In genomic region chr11:75324740-75325139, GRCh38 we compare ENCODE assay signal across 1 cellular context.
TF ChIP-seq lines count a peak whose summit lies in the region.

No MANE protein-coding gene starts in this region.

TF ChIP-seq in GM23338, 12 proteins besides CTCF, POLR2A, EP300 and RAD21:
- TF ChIP-seq ZNF331 (CRISPR knock-in tag; IDR thresholded peaks at IDR 0.05; ENCODE audit: low read depth) = no peak
- TF ChIP-seq STAT1 (IDR thresholded peaks at IDR 0.05; ENCODE audit: unreplicated experiment) = no peak
- TF ChIP-seq, protein P1, sequence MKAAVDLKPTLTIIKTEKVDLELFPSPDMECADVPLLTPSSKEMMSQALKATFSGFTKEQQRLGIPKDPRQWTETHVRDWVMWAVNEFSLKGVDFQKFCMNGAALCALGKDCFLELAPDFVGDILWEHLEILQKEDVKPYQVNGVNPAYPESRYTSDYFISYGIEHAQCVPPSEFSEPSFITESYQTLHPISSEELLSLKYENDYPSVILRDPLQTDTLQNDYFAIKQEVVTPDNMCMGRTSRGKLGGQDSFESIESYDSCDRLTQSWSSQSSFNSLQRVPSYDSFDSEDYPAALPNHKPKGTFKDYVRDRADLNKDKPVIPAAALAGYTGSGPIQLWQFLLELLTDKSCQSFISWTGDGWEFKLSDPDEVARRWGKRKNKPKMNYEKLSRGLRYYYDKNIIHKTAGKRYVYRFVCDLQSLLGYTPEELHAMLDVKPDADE (IDR thresholded peaks at IDR 0.05) = no peak
- TF ChIP-seq, protein P2, sequence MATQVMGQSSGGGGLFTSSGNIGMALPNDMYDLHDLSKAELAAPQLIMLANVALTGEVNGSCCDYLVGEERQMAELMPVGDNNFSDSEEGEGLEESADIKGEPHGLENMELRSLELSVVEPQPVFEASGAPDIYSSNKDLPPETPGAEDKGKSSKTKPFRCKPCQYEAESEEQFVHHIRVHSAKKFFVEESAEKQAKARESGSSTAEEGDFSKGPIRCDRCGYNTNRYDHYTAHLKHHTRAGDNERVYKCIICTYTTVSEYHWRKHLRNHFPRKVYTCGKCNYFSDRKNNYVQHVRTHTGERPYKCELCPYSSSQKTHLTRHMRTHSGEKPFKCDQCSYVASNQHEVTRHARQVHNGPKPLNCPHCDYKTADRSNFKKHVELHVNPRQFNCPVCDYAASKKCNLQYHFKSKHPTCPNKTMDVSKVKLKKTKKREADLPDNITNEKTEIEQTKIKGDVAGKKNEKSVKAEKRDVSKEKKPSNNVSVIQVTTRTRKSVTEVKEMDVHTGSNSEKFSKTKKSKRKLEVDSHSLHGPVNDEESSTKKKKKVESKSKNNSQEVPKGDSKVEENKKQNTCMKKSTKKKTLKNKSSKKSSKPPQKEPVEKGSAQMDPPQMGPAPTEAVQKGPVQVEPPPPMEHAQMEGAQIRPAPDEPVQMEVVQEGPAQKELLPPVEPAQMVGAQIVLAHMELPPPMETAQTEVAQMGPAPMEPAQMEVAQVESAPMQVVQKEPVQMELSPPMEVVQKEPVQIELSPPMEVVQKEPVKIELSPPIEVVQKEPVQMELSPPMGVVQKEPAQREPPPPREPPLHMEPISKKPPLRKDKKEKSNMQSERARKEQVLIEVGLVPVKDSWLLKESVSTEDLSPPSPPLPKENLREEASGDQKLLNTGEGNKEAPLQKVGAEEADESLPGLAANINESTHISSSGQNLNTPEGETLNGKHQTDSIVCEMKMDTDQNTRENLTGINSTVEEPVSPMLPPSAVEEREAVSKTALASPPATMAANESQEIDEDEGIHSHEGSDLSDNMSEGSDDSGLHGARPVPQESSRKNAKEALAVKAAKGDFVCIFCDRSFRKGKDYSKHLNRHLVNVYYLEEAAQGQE (IDR thresholded peaks at IDR 0.05; ENCODE audit: unreplicated experiment) = no peak
- no peak for TF ChIP-seq POLR2AphosphoS5 (IDR thresholded peaks at IDR 0.05; ENCODE audit: low read depth)
- no peak for TF ChIP-seq EZH2 (IDR thresholded peaks at IDR 0.05; ENCODE audit: low read depth, unreplicated experiment)
- TF ChIP-seq EZH2phosphoT487 (IDR thresholded peaks at IDR 0.05; ENCODE audit: unreplicated experiment) = no peak
- TF ChIP-seq, protein P3, sequence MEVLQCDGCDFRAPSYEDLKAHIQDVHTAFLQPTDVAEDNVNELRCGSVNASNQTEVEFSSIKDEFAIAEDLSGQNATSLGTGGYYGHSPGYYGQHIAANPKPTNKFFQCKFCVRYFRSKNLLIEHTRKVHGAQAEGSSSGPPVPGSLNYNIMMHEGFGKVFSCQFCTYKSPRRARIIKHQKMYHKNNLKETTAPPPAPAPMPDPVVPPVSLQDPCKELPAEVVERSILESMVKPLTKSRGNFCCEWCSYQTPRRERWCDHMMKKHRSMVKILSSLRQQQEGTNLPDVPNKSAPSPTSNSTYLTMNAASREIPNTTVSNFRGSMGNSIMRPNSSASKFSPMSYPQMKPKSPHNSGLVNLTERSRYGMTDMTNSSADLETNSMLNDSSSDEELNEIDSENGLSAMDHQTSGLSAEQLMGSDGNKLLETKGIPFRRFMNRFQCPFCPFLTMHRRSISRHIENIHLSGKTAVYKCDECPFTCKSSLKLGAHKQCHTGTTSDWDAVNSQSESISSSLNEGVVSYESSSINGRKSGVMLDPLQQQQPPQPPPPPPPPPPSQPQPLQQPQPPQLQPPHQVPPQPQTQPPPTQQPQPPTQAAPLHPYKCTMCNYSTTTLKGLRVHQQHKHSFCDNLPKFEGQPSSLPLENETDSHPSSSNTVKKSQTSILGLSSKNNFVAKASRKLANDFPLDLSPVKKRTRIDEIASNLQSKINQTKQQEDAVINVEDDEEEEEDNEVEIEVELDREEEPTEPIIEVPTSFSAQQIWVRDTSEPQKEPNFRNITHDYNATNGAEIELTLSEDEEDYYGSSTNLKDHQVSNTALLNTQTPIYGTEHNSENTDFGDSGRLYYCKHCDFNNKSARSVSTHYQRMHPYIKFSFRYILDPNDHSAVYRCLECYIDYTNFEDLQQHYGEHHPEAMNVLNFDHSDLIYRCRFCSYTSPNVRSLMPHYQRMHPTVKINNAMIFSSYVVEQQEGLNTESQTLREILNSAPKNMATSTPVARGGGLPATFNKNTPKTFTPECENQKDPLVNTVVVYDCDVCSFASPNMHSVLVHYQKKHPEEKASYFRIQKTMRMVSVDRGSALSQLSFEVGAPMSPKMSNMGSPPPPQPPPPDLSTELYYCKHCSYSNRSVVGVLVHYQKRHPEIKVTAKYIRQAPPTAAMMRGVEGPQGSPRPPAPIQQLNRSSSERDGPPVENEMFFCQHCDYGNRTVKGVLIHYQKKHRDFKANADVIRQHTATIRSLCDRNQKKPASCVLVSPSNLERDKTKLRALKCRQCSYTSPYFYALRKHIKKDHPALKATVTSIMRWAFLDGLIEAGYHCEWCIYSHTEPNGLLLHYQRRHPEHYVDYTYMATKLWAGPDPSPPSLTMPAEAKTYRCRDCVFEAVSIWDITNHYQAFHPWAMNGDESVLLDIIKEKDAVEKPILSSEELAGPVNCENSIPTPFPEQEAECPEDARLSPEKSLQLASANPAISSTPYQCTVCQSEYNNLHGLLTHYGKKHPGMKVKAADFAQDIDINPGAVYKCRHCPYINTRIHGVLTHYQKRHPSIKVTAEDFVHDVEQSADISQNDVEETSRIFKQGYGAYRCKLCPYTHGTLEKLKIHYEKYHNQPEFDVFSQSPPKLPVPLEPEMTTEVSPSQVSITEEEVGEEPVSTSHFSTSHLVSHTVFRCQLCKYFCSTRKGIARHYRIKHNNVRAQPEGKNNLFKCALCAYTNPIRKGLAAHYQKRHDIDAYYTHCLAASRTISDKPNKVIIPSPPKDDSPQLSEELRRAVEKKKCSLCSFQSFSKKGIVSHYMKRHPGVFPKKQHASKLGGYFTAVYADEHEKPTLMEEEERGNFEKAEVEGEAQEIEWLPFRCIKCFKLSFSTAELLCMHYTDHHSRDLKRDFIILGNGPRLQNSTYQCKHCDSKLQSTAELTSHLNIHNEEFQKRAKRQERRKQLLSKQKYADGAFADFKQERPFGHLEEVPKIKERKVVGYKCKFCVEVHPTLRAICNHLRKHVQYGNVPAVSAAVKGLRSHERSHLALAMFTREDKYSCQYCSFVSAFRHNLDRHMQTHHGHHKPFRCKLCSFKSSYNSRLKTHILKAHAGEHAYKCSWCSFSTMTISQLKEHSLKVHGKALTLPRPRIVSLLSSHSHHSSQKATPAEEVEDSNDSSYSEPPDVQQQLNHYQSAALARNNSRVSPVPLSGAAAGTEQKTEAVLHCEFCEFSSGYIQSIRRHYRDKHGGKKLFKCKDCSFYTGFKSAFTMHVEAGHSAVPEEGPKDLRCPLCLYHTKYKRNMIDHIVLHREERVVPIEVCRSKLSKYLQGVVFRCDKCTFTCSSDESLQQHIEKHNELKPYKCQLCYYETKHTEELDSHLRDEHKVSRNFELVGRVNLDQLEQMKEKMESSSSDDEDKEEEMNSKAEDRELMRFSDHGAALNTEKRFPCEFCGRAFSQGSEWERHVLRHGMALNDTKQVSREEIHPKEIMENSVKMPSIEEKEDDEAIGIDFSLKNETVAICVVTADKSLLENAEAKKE (CRISPR knock-in tag; IDR thresholded peaks at IDR 0.05) = no peak
- TF ChIP-seq NANOG (IDR thresholded peaks at IDR 0.05; ENCODE audit: borderline replicate concordance) = no peak
- no peak for TF ChIP-seq ZNF114 (CRISPR knock-in tag; IDR thresholded peaks at IDR 0.05)
